In the genomic region with DNA sequence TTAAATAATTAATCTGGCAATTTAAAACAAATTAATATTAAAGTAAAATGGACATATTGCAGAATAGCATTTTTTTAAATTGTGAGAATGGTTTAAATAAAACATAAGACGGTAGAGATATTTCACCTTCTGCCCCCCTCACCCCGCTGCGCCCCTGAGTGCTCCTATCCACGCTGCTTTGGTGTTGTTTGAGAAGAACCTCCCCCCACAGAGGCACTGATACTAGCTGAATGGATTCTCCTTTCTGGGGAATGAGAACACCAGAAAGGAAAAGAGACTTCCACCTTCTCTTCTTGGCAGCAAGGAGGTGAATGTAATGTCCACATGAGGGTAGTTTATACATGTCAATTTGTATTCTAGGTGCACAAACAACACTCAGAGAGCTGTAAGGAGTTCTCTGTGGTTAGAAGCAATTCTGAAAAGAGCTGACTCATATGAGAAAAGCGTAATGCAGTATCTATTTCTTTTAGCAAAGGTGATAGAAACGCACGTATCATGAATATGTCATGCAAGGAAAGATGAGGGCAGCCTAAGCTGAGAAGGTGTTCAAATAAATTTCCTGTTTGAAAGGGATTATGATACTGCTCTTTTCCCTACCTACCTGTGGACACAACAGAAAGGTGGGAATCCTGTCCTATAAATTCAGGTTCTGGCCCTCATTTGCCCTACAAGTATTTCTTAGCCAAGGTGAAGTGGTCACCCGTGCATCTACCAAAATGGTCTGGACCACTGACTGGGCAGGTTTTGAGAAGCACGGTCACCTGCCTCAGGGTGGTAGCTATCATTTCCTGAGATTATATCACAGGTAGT, we compare ENCODE assay signal across 9 cellular contexts.
DNase-seq lines count a peak whose midpoint lies in the region; ATAC-seq and TF ChIP-seq lines count a peak whose summit lies in the region.
"Had no signal": no experiment of that assay in that cellular context is flagged by ENCODE, and none has a peak within 500 bp of the region (broad histone marks: within the 10 kb centered on the region; RNA-seq: fewer than 3 reads in every experiment).

No MANE protein-coding gene starts in this region.

- H3K4me1 Mint-ChIP-seq in mesothelial cell of epicardium: peaks cover 16% of the 10 kb centered on the region

- H3K4me3 Mint-ChIP-seq in mesothelial cell of epicardium: no peak overlapping the region

- in situ Hi-C loops in Caki2 (cut with HindIII; ENCODE audit: low pct_unique_long_range_greater_than_20kb, low sequenced_read_pairs): loop anchor here (25.0 kb wide), 1 partner anchor 566 kb away; no protein-coding TSS in a partner anchor

- no peak for TF ChIP-seq CTCF in epithelial cell of esophagus (IDR thresholded peaks at IDR 0.05; ENCODE audit: insufficient read depth, low read depth, low read length, missing control alignments)
- TF ChIP-seq CTCF in mesothelial cell of epicardium (IDR thresholded peaks at IDR 0.05; ENCODE audit: unreplicated experiment): no peak

- peak; percentile 61 for ATAC-seq in GM21360 (IDR thresholded peaks at IDR 0.05; ENCODE audit: unreplicated experiment)
- peak; percentile 70 for ATAC-seq in HG03378 (IDR thresholded peaks at IDR 0.05; ENCODE audit: unreplicated experiment)

- H3K9me3 Mint-ChIP-seq in mesothelial cell of epicardium: no peaks in the 10 kb centered on the region

- peak; percentile 76 for DNase-seq in Caki2 (ENCODE audit: low read depth)
- peak; percentile 93 for DNase-seq in epithelial cell of esophagus (ENCODE audit: low read depth)
- no peak for DNase-seq in stimulated activated CD8-positive, alpha-beta memory T cell treated with anti-CD3 and anti-CD28 coated beads, Interleukin-4, amount 100 ng/mL, for 48 hours
- DNase-seq in mesothelial cell of epicardium (ENCODE audit: low spot score in 2 of 2, unreplicated experiment in 2 of 2): no peak
- DNase-seq in stimulated activated CD4-positive, alpha-beta T cell treated with anti-CD3 and anti-CD28 coated beads, Interleukin-15, amount 100 ng/mL, for 24 hours: no peak
- DNase-seq in LoVo (ENCODE audit: low spot score): no peak
- DNase-seq: GDM1 had no signal

- H3K27ac Mint-ChIP-seq in mesothelial cell of epicardium: no peak overlapping the region

- no peaks in the 10 kb centered on the region for H3K36me3 Mint-ChIP-seq in mesothelial cell of epicardium

- peaks cover 4% of the 10 kb centered on the region for H3K27me3 Mint-ChIP-seq in mesothelial cell of epicardium (ENCODE audit: low read depth)

- H3K4me3 ChIP-seq in epithelial cell of esophagus (ENCODE audit: low read length): no peak overlapping the region

Comparison
In these comparisons a context has a peak if more than half of its experiments do, and no peak if none do; other contexts are left out.
1. DNase-seq: peak in Caki2 (single experiment) and epithelial cell of esophagus (single experiment); none in stimulated activated CD8-positive, alpha-beta memory T cell treated with anti-CD3 and anti-CD28 coated beads, Interleukin-4, amount 100 ng/mL, for 48 hours (single experiment), mesothelial cell of epicardium (0 of 2), stimulated activated CD4-positive, alpha-beta T cell treated with anti-CD3 and anti-CD28 coated beads, Interleukin-15, amount 100 ng/mL, for 24 hours (single experiment) and LoVo (single experiment).